Comparison of ENCODE assay signal across 29 cellular contexts in genomic region chr5:1053391-1054017, GRCh38. TPM values are rescaled to one million over a fixed set of nuclear protein-coding genes. Genes with fewer than 3 reads are reported as not detected.
A peak's percentile ranks its signal among the peaks of the same experiment; 100 is the strongest.
DNase-seq lines count a peak whose midpoint lies in the region; ATAC-seq and TF ChIP-seq lines count a peak whose summit lies in the region.
"Had no signal": no experiment of that assay in that cellular context is flagged by ENCODE, and none has a peak within 500 bp of the region (broad histone marks: within the 10 kb centered on the region; RNA-seq: fewer than 3 reads in every experiment).

No MANE protein-coding gene starts in this region.

- WGBS in heart right ventricle, 2 donors: 82 to 84% methylated on average over 32 of the region's 32 CpGs

- H3K27me3 ChIP-seq in RWPE2 (ENCODE audit: insufficient read depth, poor library complexity, severe bottlenecking) (no peaks in the 10 kb centered on the region), heart right ventricle (no peaks in the 10 kb centered on the region)
- H3K27me3 ChIP-seq: left lung, SJCRH30, upper lobe of left lung had no signal

- no peak overlapping the region for H3K4me3 ChIP-seq in RWPE2 (ENCODE audit: severe bottlenecking)
- no peak overlapping the region for H3K4me3 ChIP-seq in heart right ventricle
- no peak overlapping the region for H3K4me3 ChIP-seq in skeletal muscle cell (ENCODE audit: low read depth, low read length)
- H3K4me3 ChIP-seq: left lung, SJCRH30, upper lobe of left lung had no signal

- DNase-seq in GM04503 (ENCODE audit: low read depth) (peak; percentile 44), RWPE2 (ENCODE audit: low spot score) (no peak), heart right ventricle (peak in 1 of 2 donors; percentile 28), skeletal muscle cell (ENCODE audit: low read depth) (peak; percentile 12), posterior vena cava (ENCODE audit: low spot score) (no peak), amygdala (lab: John Stamatoyannopoulos, UW) (no peak), NAMALWA (ENCODE audit: low spot score) (no peak)
- DNase-seq: activated CD4-positive, alpha-beta T cell treated with anti-CD3 and anti-CD28 coated beads, Interleukin-2, amount 50 U/mL, for 4 hours; activated CD8-positive, alpha-beta memory T cell treated with anti-CD3 and anti-CD28 coated beads, Interleukin-2, amount 50 U/mL, for 4 hours; activated naive CD4-positive, alpha-beta T cell treated with anti-CD3 and anti-CD28 coated beads, Interleukin-2, amount 50 U/mL, for 16 hours; AML-193; amniotic stem cell; DMS 273 treated with DMSO at 0.1 percent for 48 hours; effector CD4-positive, alpha-beta T cell; EL; foreskin melanocyte; naive B cell; NCI-H1092 treated with DMSO at 0.1 percent for 48 hours; NCI-H187; NCI-H526 treated with DMSO at 0.1 percent for 48 hours; occipital lobe; retina; SJCRH30; stimulated activated CD4-positive, alpha-beta T cell treated with anti-CD3 and anti-CD28 coated beads, Interleukin-2, amount 100 ng/mL, for 48 hours; T-cell had no signal

- ATAC-seq in RWPE2 (ENCODE audit: low read depth) (no peak), heart right ventricle (peak in 2 of 8 donors; percentile 1 to 2)
- ATAC-seq: left lung, T-cell had no signal

- H3K36me3 ChIP-seq in RWPE2 (ENCODE audit: low read depth) (no peaks in the 10 kb centered on the region), heart right ventricle (peaks cover under 1 to 90% (median 44%) of the 10 kb centered on the region in 9 donors)
- H3K36me3 ChIP-seq: SJCRH30 had no signal

- H3K27ac ChIP-seq in RWPE2 (ENCODE audit: poor library complexity, severe bottlenecking) (no peak overlapping the region), heart right ventricle (peak overlapping the region in 6 of 10 donors; percentile 47 to 79 (median 60))
- H3K27ac ChIP-seq: left lung, SJCRH30, upper lobe of left lung had no signal

- intact Hi-C loops in heart right ventricle (cut with DNase I): loop anchor here in 2 of 10 donors (10.0 kb wide), 1 partner anchor 81 kb away; no protein-coding TSS in a partner anchor
- intact Hi-C loops in posterior vena cava (cut with DNase I): no loop called here

- H3K4me1 ChIP-seq in RWPE2 (ENCODE audit: insufficient read depth, poor library complexity, severe bottlenecking) (no peaks in the 10 kb centered on the region), heart right ventricle (peaks cover 0 to 38% (median 11%) of the 10 kb centered on the region in 9 donors)
- H3K4me1 ChIP-seq: left lung, SJCRH30, upper lobe of left lung had no signal

- TF ChIP-seq CTCF in RWPE2 (IDR thresholded peaks at IDR 0.05; ENCODE audit: poor library complexity, severe bottlenecking): peak; percentile 5
- no peak for TF ChIP-seq CTCF in heart right ventricle (IDR thresholded peaks at IDR 0.05)

- no peaks in the 10 kb centered on the region for H3K9me3 ChIP-seq in RWPE2 (ENCODE audit: severe bottlenecking)
- H3K9me3 ChIP-seq in heart right ventricle: no peaks in the 10 kb centered on the region
- H3K9me3 ChIP-seq: left lung, SJCRH30, upper lobe of left lung had no signal

RNA-seq across cellular contexts. Expression of gene NKD2, which starts 44.9 kb away (rescaled TPM):
- total RNA-seq in heart right ventricle (1 to 10 TPM in 7 of 10 donors, under 1 TPM in 3; 0.31 to 4.5 (median 1.5) TPM), posterior vena cava (1 to 10 TPM; 2.7 to 5.0 TPM)
- 10 to 100 TPM in 1 of 2 donors, 1 to 10 TPM in 1; 5.3 to 12.7 TPM for polyA plus RNA-seq in heart right ventricle
- total RNA-seq: LHCN-M2, SJCRH30 had no signal
- polyA plus RNA-seq: CD8-positive, alpha-beta memory T cell had no signal

RNA-seq across cellular contexts. Expression of gene SLC12A7, which starts 58.4 kb away (rescaled TPM):
- total RNA-seq in heart right ventricle (100 to 1,000 TPM; 122 to 208 (median 146) TPM), posterior vena cava (10 to 100 TPM; 23.8 to 34.6 TPM)
- polyA plus RNA-seq in heart right ventricle: 100 to 1,000 TPM in 1 of 2 donors, 10 to 100 TPM in 1; 36.3 to 145 TPM

Comparison
In these comparisons a context has a peak if more than half of its experiments do, and no peak if none do; other contexts are left out.
1. DNase-seq: peak in GM04503 (single experiment) and skeletal muscle cell (single experiment); none in RWPE2 (single experiment), posterior vena cava (single experiment), amygdala (0 of 56) and NAMALWA (single experiment).